Comparison of ENCODE assay signal across 8 cellular contexts in genomic region chr16:82169861-82170845, GRCh38. TPM values are rescaled to one million over a fixed set of nuclear protein-coding genes. Genes with fewer than 3 reads are reported as not detected.
DNase-seq lines count a peak whose midpoint lies in the region; ATAC-seq and TF ChIP-seq lines count a peak whose summit lies in the region.

TSS of gene MPHOSPH6 (minus strand) at chr16:82170224. CDS start at chr16:82170175, 49 bp downstream.

- ATAC-seq in HG03175 (IDR thresholded peaks at IDR 0.05; ENCODE audit: unreplicated experiment) = peak; percentile 96

- TF ChIP-seq CTCF in AG09309 (IDR thresholded peaks at IDR 0.05; ENCODE audit: control insufficient read depth, insufficient read depth, low read depth, low read length, missing control alignments) = no peak
- TF ChIP-seq CTCF in chondrocyte (IDR thresholded peaks at IDR 0.05) = peak; percentile 30

- peak; percentile 88 for TF ChIP-seq POLR2A in GM18951 (IDR thresholded peaks at IDR 0.05; ENCODE audit: extremely low read depth, insufficient read depth, insufficient read length)

- no peaks in the 10 kb centered on the region for H3K9me3 Mint-ChIP-seq in chondrocyte (ENCODE audit: low read depth)

- H3K4me1 Mint-ChIP-seq in chondrocyte (ENCODE audit: low read depth) = peaks cover 14% of the 10 kb centered on the region

- H3K27ac Mint-ChIP-seq in chondrocyte (ENCODE audit: unreplicated experiment) = peak within 1 kb of the TSS; percentile 93

- peak within 1 kb of the TSS; percentile 81 for H3K4me3 ChIP-seq in AG09309 (ENCODE audit: control insufficient read depth, low read depth, low read length)

- DNase-seq in AG09309 (ENCODE audit: low read depth) = peak; percentile 52
- peak; percentile 56 for DNase-seq in NCI-H446 treated with DMSO at 0.1 percent for 48 hours (lab: John Stamatoyannopoulos, UW)
- peak; percentile 77 to 84 for DNase-seq in activated CD4-positive, alpha-beta T cell treated with anti-CD3 and anti-CD28 coated beads for 24 hours (ENCODE audit: low read depth in 2 of 2)
- DNase-seq in chondrocyte (ENCODE audit: low spot score) = peak; percentile 93
- DNase-seq in kidney glomerular epithelial cell (lab: John Stamatoyannopoulos, UW) = peak; percentile 55
- peak; percentile 74 to 87 for DNase-seq in stimulated activated CD4-positive, alpha-beta T cell treated with anti-CD3 and anti-CD28 coated beads, Interleukin-15, amount 100 ng/mL, for 48 hours (ENCODE audit: low read depth in 2 of 2)

- H3K36me3 Mint-ChIP-seq in chondrocyte (ENCODE audit: low read depth) = no peaks in the 10 kb centered on the region

- in situ Hi-C loops in GM18951 (cut with MboI; ENCODE audit: low sequenced_read_pairs, unreplicated experiment) = no loop called here

- peak within 1 kb of the TSS; percentile 89 for H3K4me3 Mint-ChIP-seq in chondrocyte (ENCODE audit: unreplicated experiment)

- peaks cover 22% of the 10 kb centered on the region for H3K27me3 Mint-ChIP-seq in chondrocyte (ENCODE audit: low read depth)

RNA-seq across cellular contexts. Expression of gene MPHOSPH6, which starts in this region (rescaled TPM):
- total RNA-seq in chondrocyte = 13.5 to 23.8 TPM (median 14.6 TPM) in 3 replicates

Comparison
In these comparisons a context has a peak if more than half of its experiments do, and no peak if none do; other contexts are left out.
1. Peak in every context shown above with its lines: DNase-seq, ATAC-seq and H3K4me3 ChIP-seq.